Comparison of ENCODE assay signal across 10 cellular contexts in genomic region chr12:116662612-116663144, GRCh38.
A peak's percentile ranks its signal among the peaks of the same experiment; 100 is the strongest.
DNase-seq lines count a peak whose midpoint lies in the region; ATAC-seq and FAIRE-seq lines count a peak whose summit lies in the region.
"Had no signal": no experiment of that assay in that cellular context is flagged by ENCODE, and none has a peak within 500 bp of the region (broad histone marks: within the 10 kb centered on the region; RNA-seq: fewer than 3 reads in every experiment).

No MANE protein-coding gene starts in this region.

- H3K4me2 ChIP-seq in neuronal stem cell (ENCODE audit: insufficient read depth, low read length, poor library complexity, severe bottlenecking), result peak overlapping the region; percentile 50

- H3K9me3 Mint-ChIP-seq in activated T-cell treated with anti-CD3 and anti-CD28 coated beads, Interleukin-2, amount 50 U/mL, for 4 hours, result no peaks in the 10 kb centered on the region

- peak overlapping the region; percentile 48 for H3K14ac ChIP-seq in neuronal stem cell (ENCODE audit: low read length)

- no peaks in the 10 kb centered on the region for H3K36me3 ChIP-seq in neuronal stem cell (replicated peaks in 1 of 2; ENCODE audit: control insufficient read depth in 2 of 2, insufficient read depth in 2 of 2, low read length in 2 of 2)
- H3K36me3 ChIP-seq: spleen had no signal

- H3K79me1 ChIP-seq in neuronal stem cell (ENCODE audit: low read depth, low read length), result no peaks in the 10 kb centered on the region

- H3K36me3 Mint-ChIP-seq in activated T-cell treated with anti-CD3 and anti-CD28 coated beads, Interleukin-2, amount 50 U/mL, for 4 hours (ENCODE audit: insufficient read depth), result no peaks in the 10 kb centered on the region

- no peak for FAIRE-seq in urothelium cell line (lab: Jason Lieb, UNC)

- no peak overlapping the region for H2AK5ac ChIP-seq in neuronal stem cell (ENCODE audit: low read depth, low read length)

- H3K23ac ChIP-seq in neuronal stem cell (ENCODE audit: low read depth, low read length, poor library complexity), result peak overlapping the region; percentile 13

- no peak overlapping the region for H2BK120ac ChIP-seq in neuronal stem cell (ENCODE audit: low read depth, low read length)

- no peaks in the 10 kb centered on the region for H3K9me3 ChIP-seq in neuronal stem cell (replicated peaks in 1 of 2; ENCODE audit: control insufficient read depth in 2 of 2, insufficient read depth in 1 of 2, low read depth in 1 of 2, low read length in 2 of 2)
- H3K9me3 ChIP-seq: spleen had no signal

- no peak overlapping the region for H3K9ac ChIP-seq in neuronal stem cell (ENCODE audit: low read depth, low read length, poor library complexity)

- H2BK12ac ChIP-seq in neuronal stem cell (ENCODE audit: low read length), result no peak overlapping the region

- H3K27me3 ChIP-seq in neuronal stem cell (ENCODE audit: control insufficient read depth in 3 of 3, insufficient read depth in 3 of 3, low read depth in 1 of 3, low read length in 3 of 3), result peaks cover 0 to 22% (median 0%) of the 10 kb centered on the region in 3 experiments

- H2BK5ac ChIP-seq in neuronal stem cell (ENCODE audit: low read length), result no peak overlapping the region

- H3K4me1 Mint-ChIP-seq in activated T-cell treated with anti-CD3 and anti-CD28 coated beads, Interleukin-2, amount 50 U/mL, for 4 hours (ENCODE audit: low read depth), result peaks cover 1% of the 10 kb centered on the region

- H3K4me3 ChIP-seq in neuronal stem cell (ENCODE audit: low read length in 2 of 2), result peak overlapping the region in 1 of 2 donors; percentile 34
- H3K4me3 ChIP-seq: spleen had no signal

- H4K8ac ChIP-seq in neuronal stem cell (ENCODE audit: low read depth, low read length), result no peak overlapping the region

- H3K27ac ChIP-seq in neuronal stem cell (replicated peaks; ENCODE audit: low read length), result no peak overlapping the region
- H3K27ac ChIP-seq: spleen had no signal

- H2BK15ac ChIP-seq in neuronal stem cell (ENCODE audit: low read length), result peak overlapping the region; percentile 77

- H3K27me3 Mint-ChIP-seq in activated T-cell treated with anti-CD3 and anti-CD28 coated beads, Interleukin-2, amount 50 U/mL, for 4 hours (ENCODE audit: low read depth), result peaks cover 13% of the 10 kb centered on the region

- peaks cover 8 to 12% of the 10 kb centered on the region in 2 donors for H3K4me1 ChIP-seq in neuronal stem cell (ENCODE audit: control insufficient read depth in 2 of 2, insufficient read depth in 1 of 2, low read depth in 1 of 2, low read length in 2 of 2)

- H3K4me3 Mint-ChIP-seq in activated T-cell treated with anti-CD3 and anti-CD28 coated beads, Interleukin-2, amount 50 U/mL, for 4 hours, result no peak overlapping the region

- ATAC-seq in GM21786 (IDR thresholded peaks at IDR 0.05; ENCODE audit: unreplicated experiment), result no peak
- no peak for ATAC-seq in HG02798 (IDR thresholded peaks at IDR 0.05; ENCODE audit: poor library complexity, unreplicated experiment)
- ATAC-seq in activated T-cell treated with anti-CD3 and anti-CD28 coated beads, Interleukin-2, amount 50 U/mL, for 4 hours, result no peak

- H3K4ac ChIP-seq in neuronal stem cell (ENCODE audit: low read length), result no peak overlapping the region

- peak overlapping the region; percentile 81 for H3K18ac ChIP-seq in neuronal stem cell (ENCODE audit: low read length)

- WGBS in neuronal stem cell (ENCODE audit: extremely low coverage in 2 of 2, insufficient read length in 2 of 2, insufficient replicate concordance in 1 of 2), 2 donors, result no CpG with 5 or more reads among the region's 21 CpGs

- H4K91ac ChIP-seq in neuronal stem cell (ENCODE audit: low read depth, low read length, poor library complexity), result no peak overlapping the region

- DNase-seq in EL (peak; percentile 31), NCI-H2227 (lab: John Stamatoyannopoulos, UW; ENCODE audit: unreplicated experiment) (peak; percentile 83), dermis blood vessel endothelial cell (peak; percentile 41), neuronal stem cell (ENCODE audit: low spot score) (peak; percentile 46), urothelium cell line (ENCODE audit: low spot score) (no peak)
- no peak for DNase-seq in activated T-cell treated with anti-CD3 and anti-CD28 coated beads, Interleukin-2, amount 50 U/mL, for 4 hours
- DNase-seq: KG1, spleen had no signal

- peak overlapping the region; percentile 89 for H2AFZ ChIP-seq in neuronal stem cell (ENCODE audit: low read length)

Comparison
In these comparisons a context has a peak if more than half of its experiments do, and no peak if none do; other contexts are left out.
1. DNase-seq: peak in EL (single experiment), NCI-H2227 (single experiment), dermis blood vessel endothelial cell (single experiment) and neuronal stem cell (single experiment); none in urothelium cell line (single experiment) and activated T-cell treated with anti-CD3 and anti-CD28 coated beads, Interleukin-2, amount 50 U/mL, for 4 hours (single experiment).